In genomic region chr1:169148472-169149252, GRCh38 we compare ENCODE assay signal across 1 cellular context.
TF ChIP-seq lines count a peak whose summit lies in the region.

No MANE protein-coding gene starts in this region.

TF ChIP-seq in GM12878, 131 proteins besides CTCF, POLR2A, EP300 and RAD21 (continued from another document):
- no peak for TF ChIP-seq IRF5 (IDR thresholded peaks at IDR 0.05; ENCODE audit: borderline replicate concordance)
